ENCODE assay signal across 12 cellular contexts in the genomic region with DNA sequence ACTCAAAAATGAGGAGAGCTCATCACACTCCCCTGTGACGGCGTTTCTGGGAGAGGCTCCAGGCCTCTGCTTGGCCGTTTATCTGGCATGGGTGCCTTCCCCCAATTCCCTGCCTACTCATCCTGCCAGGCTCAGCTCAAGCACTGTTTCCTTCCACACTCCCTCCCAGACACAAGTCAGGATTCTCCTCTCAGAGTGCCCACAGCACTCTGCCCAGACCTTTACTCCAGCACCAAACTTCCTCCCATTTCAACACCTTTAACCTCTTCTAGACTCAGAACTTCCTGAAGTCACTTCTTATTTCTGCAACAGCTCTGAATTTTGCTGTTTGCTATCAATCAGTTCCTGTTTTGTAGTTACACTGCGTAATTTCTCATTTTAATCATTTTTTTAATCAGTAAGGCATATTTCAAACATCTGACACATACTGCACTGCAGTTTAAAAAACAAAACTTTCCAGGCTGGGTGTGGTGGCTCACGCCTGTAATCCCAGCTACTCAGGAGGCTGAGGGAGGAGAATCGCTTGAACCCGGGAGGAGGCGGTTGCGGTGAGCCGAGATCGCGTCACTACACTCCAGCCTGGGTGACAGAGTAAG. TPM values are rescaled to one million over a fixed set of nuclear protein-coding genes. Genes with fewer than 3 reads are reported as not detected.
DNase-seq lines count a peak whose midpoint lies in the region; ATAC-seq and TF ChIP-seq lines count a peak whose summit lies in the region.
"Had no signal": no experiment of that assay in that cellular context is flagged by ENCODE, and none has a peak within 500 bp of the region (broad histone marks: within the 10 kb centered on the region; RNA-seq: fewer than 3 reads in every experiment).

No MANE protein-coding gene starts in this region.

- H3K4me1 Mint-ChIP-seq in activated T-cell treated with anti-CD3 and anti-CD28 coated beads, Interleukin-2, amount 50 U/mL, for 4 hours (ENCODE audit: low read depth): peaks cover 86% of the 10 kb centered on the region

- H3K4me3 ChIP-seq in right cardiac atrium (ENCODE audit: low read length): no peak overlapping the region
- H3K4me3 ChIP-seq in thyroid gland (replicated peaks in 1 of 3): no peak overlapping the region
- H3K4me3 ChIP-seq: A549 had no signal

- peak overlapping the region; percentile 69 for H3K4me3 Mint-ChIP-seq in activated T-cell treated with anti-CD3 and anti-CD28 coated beads, Interleukin-2, amount 50 U/mL, for 4 hours
- H3K4me3 Mint-ChIP-seq: nephron had no signal

- H3K36me3 ChIP-seq in thyroid gland: no peaks in the 10 kb centered on the region

- H3K4me1 ChIP-seq in right cardiac atrium (ENCODE audit: control insufficient read depth, insufficient read depth, low read length) (peaks cover 5% of the 10 kb centered on the region), thyroid gland (peaks cover 54 to 65% of the 10 kb centered on the region in 2 donors)
- H3K4me1 ChIP-seq: A549 had no signal

- no peaks in the 10 kb centered on the region for H3K9me3 Mint-ChIP-seq in activated T-cell treated with anti-CD3 and anti-CD28 coated beads, Interleukin-2, amount 50 U/mL, for 4 hours
- H3K9me3 Mint-ChIP-seq: nephron had no signal

- H3K27ac ChIP-seq in right cardiac atrium (ENCODE audit: low read length) (no peak overlapping the region), thyroid gland (peak overlapping the region in 2 of 3 donors; percentile 21 to 50)
- H3K27ac ChIP-seq: A549 had no signal

- no peak for TF ChIP-seq CTCF in thyroid gland (IDR thresholded peaks at IDR 0.05)

- H3K27me3 ChIP-seq in right cardiac atrium (ENCODE audit: control insufficient read depth, insufficient read depth): no peaks in the 10 kb centered on the region
- H3K27me3 ChIP-seq in thyroid gland: no peaks in the 10 kb centered on the region

- H3K36me3 Mint-ChIP-seq in activated T-cell treated with anti-CD3 and anti-CD28 coated beads, Interleukin-2, amount 50 U/mL, for 4 hours (ENCODE audit: insufficient read depth): peaks cover 32% of the 10 kb centered on the region

- H3K9me3 ChIP-seq in right cardiac atrium (ENCODE audit: control insufficient read depth, low read length) (no peaks in the 10 kb centered on the region), thyroid gland (no peaks in the 10 kb centered on the region)
- H3K9me3 ChIP-seq: A549 had no signal

- intact Hi-C loops in right cardiac atrium (cut with DNase I) (no loop called here), thyroid gland (cut with DNase I) (loop anchor here (10.0 kb wide), 1 partner anchor 202 kb away; no protein-coding TSS in a partner anchor)

- 81% methylated on average over 12 of the region's 12 CpGs for WGBS in right cardiac atrium
- 70 to 80% methylated on average over 12 of the region's 12 CpGs for WGBS in thyroid gland, 2 donors

- peak; percentile 46 for DNase-seq in activated CD8-positive, alpha-beta memory T cell treated with anti-CD3 and anti-CD28 coated beads, Interleukin-2, amount 50 U/mL, for 4 hours
- no peak for DNase-seq in activated CD8-positive, alpha-beta memory T cell treated with anti-CD3 and anti-CD28 coated beads, Interleukin-2, amount 50 U/mL, for 48 hours
- peak; percentile 51 for DNase-seq in activated T-cell treated with anti-CD3 and anti-CD28 coated beads, Interleukin-2, amount 50 U/mL, for 4 hours
- peak; percentile 52 to 77 (median 61) for DNase-seq in right cardiac atrium
- peak; percentile 64 to 73 for DNase-seq in thyroid gland
- DNase-seq in DMS114 treated with DMSO at 0.1 percent for 48 hours (lab: John Stamatoyannopoulos, UW; ENCODE audit: unreplicated experiment): no peak
- DNase-seq in NAMALWA (ENCODE audit: low spot score): no peak

- H3K27me3 Mint-ChIP-seq in activated T-cell treated with anti-CD3 and anti-CD28 coated beads, Interleukin-2, amount 50 U/mL, for 4 hours (ENCODE audit: low read depth): no peaks in the 10 kb centered on the region

- peak; percentile 18 to 22 for ATAC-seq in activated T-cell treated with anti-CD3 and anti-CD28 coated beads, Interleukin-2, amount 50 U/mL, for 4 hours
- ATAC-seq in right cardiac atrium: peak; percentile 67 to 71
- no peak for ATAC-seq in GM21737 (IDR thresholded peaks at IDR 0.05; ENCODE audit: unreplicated experiment)
- ATAC-seq: A549 had no signal

- TF ChIP-seq POLR2A in thyroid gland (IDR thresholded peaks at IDR 0.05): peak in 1 of 2 donors; percentile 28

RNA-seq across cellular contexts. Expression of gene TRMO, which starts 16.0 kb away (rescaled TPM):
- total RNA-seq in activated T-cell treated with anti-CD3 and anti-CD28 coated beads, Interleukin-2, amount 50 U/mL, for 4 hours: 10 to 100 TPM; 12.3 to 16.9 (median 16.0) TPM
- total RNA-seq in right cardiac atrium: 1 to 10 TPM; 7.7 to 9.5 (median 8.3) TPM
- polyA plus RNA-seq in right cardiac atrium: 5.3 TPM
- total RNA-seq in thyroid gland: 10 to 100 TPM; 56.6 to 81.6 (median 59.0) TPM

RNA-seq across cellular contexts. Expression of gene HEMGN, which starts 31.6 kb away (rescaled TPM):
- under 1 TPM; 0.46 to 0.61 (median 0.46) TPM for total RNA-seq in activated T-cell treated with anti-CD3 and anti-CD28 coated beads, Interleukin-2, amount 50 U/mL, for 4 hours
- total RNA-seq in right cardiac atrium (not detected), thyroid gland (under 1 TPM in 2 of 4 donors, not detected in 2; 0.22 to 0.27 TPM)
- not detected for polyA plus RNA-seq in right cardiac atrium
- total RNA-seq: HT1080 had no signal
- polyA plus RNA-seq: A549 had no signal

RNA-seq across cellular contexts. Expression of gene FOXE1, which starts 53.3 kb away (rescaled TPM):
- not detected for total RNA-seq in activated T-cell treated with anti-CD3 and anti-CD28 coated beads, Interleukin-2, amount 50 U/mL, for 4 hours
- total RNA-seq in right cardiac atrium: not detected
- not detected for polyA plus RNA-seq in right cardiac atrium
- total RNA-seq in thyroid gland: 100 to 1,000 TPM; 405 to 748 (median 454) TPM
- total RNA-seq: HT1080, subcutaneous adipose tissue had no signal

Comparison
In these comparisons a context has a peak if more than half of its experiments do, and no peak if none do; other contexts are left out.
1. DNase-seq: peak in activated CD8-positive, alpha-beta memory T cell treated with anti-CD3 and anti-CD28 coated beads, Interleukin-2, amount 50 U/mL, for 4 hours (single experiment), activated T-cell treated with anti-CD3 and anti-CD28 coated beads, Interleukin-2, amount 50 U/mL, for 4 hours (single experiment), right cardiac atrium (3 of 3) and thyroid gland (2 of 2); none in activated CD8-positive, alpha-beta memory T cell treated with anti-CD3 and anti-CD28 coated beads, Interleukin-2, amount 50 U/mL, for 48 hours (single experiment), DMS114 treated with DMSO at 0.1 percent for 48 hours (single experiment) and NAMALWA (single experiment).
2. RNA of gene FOXE1, which starts 53.3 kb away (total RNA-seq): 405 to 748 TPM in thyroid gland; not detected in activated T-cell treated with anti-CD3 and anti-CD28 coated beads, Interleukin-2, amount 50 U/mL, for 4 hours and not detected in right cardiac atrium; every median in the first group is over 100 times any median in the second.